8 cellular contexts compared by ENCODE assay signal in the genomic region with DNA sequence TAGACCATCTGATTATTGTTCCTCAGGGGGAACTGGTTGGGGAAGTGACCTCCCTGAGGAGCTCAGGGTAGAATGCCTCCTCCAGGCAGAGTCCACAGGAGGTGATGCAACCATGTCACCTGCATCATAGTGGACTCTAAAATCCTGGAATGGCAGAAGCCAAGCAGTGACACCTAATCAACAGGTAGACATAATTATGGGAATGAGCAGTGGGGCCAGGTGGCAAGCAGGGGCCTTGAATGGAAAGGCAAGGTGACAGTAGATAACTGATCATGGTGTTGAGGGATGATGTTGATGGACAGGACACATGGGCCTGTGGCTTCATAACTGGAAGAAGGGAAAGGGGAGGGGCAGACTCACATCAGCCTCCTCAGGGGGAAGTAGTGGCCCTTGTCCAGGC.
"Had no signal": no experiment of that assay in that cellular context is flagged by ENCODE, and none has a peak within 500 bp of the region (broad histone marks: within the 10 kb centered on the region; RNA-seq: fewer than 3 reads in every experiment).

No MANE protein-coding gene starts in this region.

- DNase-seq: GM23248, GOT3, H7, IMR-90 had no signal

- H2AFZ ChIP-seq: GM23248 had no signal

- FAIRE-seq: HTR-8/SVneo, K562 had no signal

- H3K36me3 ChIP-seq: HAP-1 had no signal

- H3K4me3 ChIP-seq: GM23248, HAP-1, K562 had no signal

- ATAC-seq: HCT116, K562 had no signal

- H3K27ac ChIP-seq: GM23248 had no signal

- H3K9ac ChIP-seq: GM23248 had no signal

- H3K9me3 ChIP-seq: HAP-1 had no signal

- H3K4me1 ChIP-seq: HAP-1 had no signal
